Comparison of ENCODE assay signal across 22 cellular contexts in the genomic region with DNA sequence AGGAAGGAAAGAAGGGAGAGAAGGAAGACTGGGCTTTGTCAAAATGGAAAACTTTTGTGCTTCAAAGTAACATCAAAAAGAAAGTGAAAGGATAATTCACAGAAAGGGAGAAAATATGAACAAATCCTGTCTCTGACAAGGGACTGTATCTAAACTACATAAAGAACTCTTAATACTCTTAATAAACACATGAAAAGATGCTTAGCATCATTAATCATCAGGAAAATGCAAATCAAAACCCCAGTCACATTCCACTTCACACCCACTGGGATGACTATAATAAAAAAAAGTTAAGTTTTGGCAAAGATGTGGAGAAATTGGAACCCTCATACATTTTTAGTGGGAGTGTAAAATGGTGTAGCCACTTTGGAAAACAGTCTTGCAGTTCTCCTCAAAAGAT. TPM values are rescaled to one million over a fixed set of nuclear protein-coding genes. Genes with fewer than 3 reads are reported as not detected.
A peak's percentile ranks its signal among the peaks of the same experiment; 100 is the strongest.
DNase-seq lines count a peak whose midpoint lies in the region; ATAC-seq and TF ChIP-seq lines count a peak whose summit lies in the region.
"Had no signal": no experiment of that assay in that cellular context is flagged by ENCODE, and none has a peak within 500 bp of the region (broad histone marks: within the 10 kb centered on the region; RNA-seq: fewer than 3 reads in every experiment).

No MANE protein-coding gene starts in this region.

- POLR2A ChIA-PET in activated B cell treated with CpG ODN at 0.5 μM for 24 hours (lab: Charles Lee): no interaction called here

- no peak overlapping the region for H2BK120ac ChIP-seq in neuronal stem cell (ENCODE audit: low read depth, low read length)

- CTCF ChIA-PET in activated B cell treated with CpG ODN at 0.5 μM for 24 hours (lab: Charles Lee): interaction anchor here (1.3 kb wide), 1 partner anchor 9 kb away, joined by 5 read pairs; no protein-coding TSS in a partner anchor

- H3K9ac ChIP-seq in fibroblast of lung (ENCODE audit: insufficient read depth, low read length) (no peak overlapping the region), neuronal stem cell (ENCODE audit: low read depth, low read length, poor library complexity) (no peak overlapping the region)

- no peaks in the 10 kb centered on the region for H3K79me1 ChIP-seq in neuronal stem cell (ENCODE audit: low read depth, low read length)

- H3K9me3 ChIP-seq in fibroblast of lung (ENCODE audit: control insufficient read depth, insufficient read depth, low read depth, low read length) (no peaks in the 10 kb centered on the region), osteoblast (ENCODE audit: low read depth, low read length) (no peaks in the 10 kb centered on the region), vagina (no peaks in the 10 kb centered on the region), neuronal stem cell (replicated peaks in 1 of 2; ENCODE audit: control insufficient read depth in 2 of 2, insufficient read depth in 1 of 2, low read depth in 1 of 2, low read length in 2 of 2) (no peaks in the 10 kb centered on the region)
- H3K9me3 ChIP-seq: left ventricle myocardium inferior, SJSA1, tibial artery had no signal

- ATAC-seq in activated B cell treated with CpG ODN at 0.5 μM for 24 hours (ENCODE audit: low read depth) (no peak), HG02938 (IDR thresholded peaks at IDR 0.05; ENCODE audit: unreplicated experiment) (no peak)

- H3K18ac ChIP-seq in neuronal stem cell (ENCODE audit: low read length): no peak overlapping the region

- H3K4ac ChIP-seq in neuronal stem cell (ENCODE audit: low read length): no peak overlapping the region

- no peak overlapping the region for H3K4me2 ChIP-seq in fibroblast of lung (ENCODE audit: extremely low read depth, insufficient read depth, low read length)
- peak overlapping the region; percentile 26 for H3K4me2 ChIP-seq in osteoblast (ENCODE audit: insufficient read depth, low read length)
- no peak overlapping the region for H3K4me2 ChIP-seq in neuronal stem cell (ENCODE audit: insufficient read depth, low read length, poor library complexity, severe bottlenecking)
- H3K4me2 ChIP-seq: PC-9 had no signal

- H3K27me3 Mint-ChIP-seq in T-helper 2 cell treated with Interferon-gamma antibody and Interleukin-4, amounts not matched to agents 5 μg/mL and 100 μg/mL, for 36 hours (ENCODE audit: low read depth): no peaks in the 10 kb centered on the region
- no peaks in the 10 kb centered on the region for H3K27me3 Mint-ChIP-seq in activated B cell treated with CpG ODN at 0.5 μM for 24 hours
- H3K27me3 Mint-ChIP-seq: progenitor cell of endocrine pancreas had no signal

- H4K8ac ChIP-seq in neuronal stem cell (ENCODE audit: low read depth, low read length): no peak overlapping the region

- H3K36me3 Mint-ChIP-seq in T-helper 2 cell treated with Interferon-gamma antibody and Interleukin-4, amounts not matched to agents 5 μg/mL and 100 μg/mL, for 36 hours (ENCODE audit: low read depth): peaks cover 2% of the 10 kb centered on the region
- peaks cover 4% of the 10 kb centered on the region for H3K36me3 Mint-ChIP-seq in activated B cell treated with CpG ODN at 0.5 μM for 24 hours (ENCODE audit: low read depth)

- H4K91ac ChIP-seq in neuronal stem cell (ENCODE audit: low read depth, low read length, poor library complexity): no peak overlapping the region

- no peak overlapping the region for H2BK12ac ChIP-seq in neuronal stem cell (ENCODE audit: low read length)

- H2AK5ac ChIP-seq in neuronal stem cell (ENCODE audit: low read depth, low read length): no peak overlapping the region

- TF ChIP-seq POLR2A in vagina (IDR thresholded peaks at IDR 0.05): no peak

- no peak overlapping the region for H3K14ac ChIP-seq in neuronal stem cell (ENCODE audit: low read length)

- TF ChIP-seq CTCF in activated B cell treated with CpG ODN at 0.5 μM for 24 hours (IDR thresholded peaks at IDR 0.05) (no peak), fibroblast of lung (conservative IDR thresholded peaks at IDR 0.05 in 1 of 2, IDR thresholded peaks at IDR 0.05 in 1 of 2; ENCODE audit: low read depth in 1 of 2, low read length in 2 of 2) (no peak), osteoblast (IDR thresholded peaks at IDR 0.05; ENCODE audit: extremely low read depth, low read depth, low read length) (no peak), vagina (IDR thresholded peaks at IDR 0.05) (no peak)

- H2BK5ac ChIP-seq in neuronal stem cell (ENCODE audit: low read length): no peak overlapping the region

- H3K4me3 Mint-ChIP-seq in T-helper 2 cell treated with Interferon-gamma antibody and Interleukin-4, amounts not matched to agents 5 μg/mL and 100 μg/mL, for 36 hours: no peak overlapping the region
- H3K4me3 Mint-ChIP-seq in activated B cell treated with CpG ODN at 0.5 μM for 24 hours: no peak overlapping the region
- H3K4me3 Mint-ChIP-seq: activated naive CD4-positive, alpha-beta T cell treated with anti-CD3 and anti-CD28 coated beads for 36 hours had no signal

- H4K20me1 ChIP-seq in fibroblast of lung (ENCODE audit: control insufficient read depth, extremely low read depth, insufficient read depth, low read length): no peaks in the 10 kb centered on the region
- H4K20me1 ChIP-seq in osteoblast (ENCODE audit: insufficient read depth, low read length): no peaks in the 10 kb centered on the region

- no peaks in the 10 kb centered on the region for H3K4me1 ChIP-seq in fibroblast of lung (ENCODE audit: control insufficient read depth, extremely low read depth, insufficient read depth, low read length)
- H3K4me1 ChIP-seq in osteoblast (ENCODE audit: insufficient read depth, low read length): peaks cover 9% of the 10 kb centered on the region
- H3K4me1 ChIP-seq in vagina: peaks cover 8% of the 10 kb centered on the region
- peaks cover 0 to 1% of the 10 kb centered on the region in 2 donors for H3K4me1 ChIP-seq in neuronal stem cell (ENCODE audit: control insufficient read depth in 2 of 2, insufficient read depth in 1 of 2, low read depth in 1 of 2, low read length in 2 of 2)
- H3K4me1 ChIP-seq: left ventricle myocardium inferior, SJSA1 had no signal

- no peak overlapping the region for H2AFZ ChIP-seq in fibroblast of lung (ENCODE audit: low read length)
- no peak overlapping the region for H2AFZ ChIP-seq in osteoblast (ENCODE audit: low read length)
- no peak overlapping the region for H2AFZ ChIP-seq in neuronal stem cell (ENCODE audit: low read length)
- H2AFZ ChIP-seq: PC-9 had no signal

- no peak overlapping the region for H2BK15ac ChIP-seq in neuronal stem cell (ENCODE audit: low read length)

- no peak overlapping the region for H3K23ac ChIP-seq in neuronal stem cell (ENCODE audit: low read depth, low read length, poor library complexity)

- intact Hi-C loops in activated B cell treated with CpG ODN at 0.5 μM for 24 hours (cut with micrococcal nuclease) (no loop called here), vagina (cut with DNase I) (no loop called here)

- H3K27ac ChIP-seq in fibroblast of lung (ENCODE audit: insufficient read depth, low read length): no peak overlapping the region
- H3K27ac ChIP-seq in osteoblast (ENCODE audit: low read depth, low read length): no peak overlapping the region
- no peak overlapping the region for H3K27ac ChIP-seq in vagina
- no peak overlapping the region for H3K27ac ChIP-seq in neuronal stem cell (replicated peaks; ENCODE audit: low read length)
- H3K27ac ChIP-seq: 22Rv1, left ventricle myocardium inferior, PC-9, SJSA1 had no signal

- H3K4me3 ChIP-seq in fibroblast of lung (replicated peaks in 1 of 4; ENCODE audit: control extremely low read depth in 1 of 4, insufficient read depth in 1 of 4, low read depth in 3 of 4, low read length in 4 of 4) (no peak overlapping the region), osteoblast (ENCODE audit: insufficient read depth, low read length) (no peak overlapping the region), vagina (no peak overlapping the region), neuronal stem cell (ENCODE audit: low read length in 2 of 2) (no peak overlapping the region)
- H3K4me3 ChIP-seq: dorsolateral prefrontal cortex, left ventricle myocardium inferior, PC-9, SJSA1, tibial artery had no signal

- H3K79me2 ChIP-seq in fibroblast of lung (ENCODE audit: control insufficient read depth, insufficient read depth, low read length): no peaks in the 10 kb centered on the region
- H3K79me2 ChIP-seq in osteoblast (ENCODE audit: insufficient read depth, low read length): no peaks in the 10 kb centered on the region

- no peaks in the 10 kb centered on the region for H3K9me3 Mint-ChIP-seq in T-helper 2 cell treated with Interferon-gamma antibody and Interleukin-4, amounts not matched to agents 5 μg/mL and 100 μg/mL, for 36 hours
- H3K9me3 Mint-ChIP-seq in activated B cell treated with CpG ODN at 0.5 μM for 24 hours: no peaks in the 10 kb centered on the region
- H3K9me3 Mint-ChIP-seq: activated naive CD4-positive, alpha-beta T cell treated with anti-CD3 and anti-CD28 coated beads for 36 hours had no signal

- H3K4me1 Mint-ChIP-seq in T-helper 2 cell treated with Interferon-gamma antibody and Interleukin-4, amounts not matched to agents 5 μg/mL and 100 μg/mL, for 36 hours (ENCODE audit: low read depth): peaks cover 9% of the 10 kb centered on the region
- H3K4me1 Mint-ChIP-seq in activated B cell treated with CpG ODN at 0.5 μM for 24 hours: peaks cover 55% of the 10 kb centered on the region

- no peaks in the 10 kb centered on the region for H3K27me3 ChIP-seq in fibroblast of lung (ENCODE audit: control insufficient read depth, insufficient read depth, low read length)
- H3K27me3 ChIP-seq in osteoblast (ENCODE audit: insufficient read depth, low read length): no peaks in the 10 kb centered on the region
- H3K27me3 ChIP-seq in vagina: no peaks in the 10 kb centered on the region
- no peaks in the 10 kb centered on the region for H3K27me3 ChIP-seq in neuronal stem cell (ENCODE audit: control insufficient read depth in 3 of 3, insufficient read depth in 3 of 3, low read depth in 1 of 3, low read length in 3 of 3)
- H3K27me3 ChIP-seq: dorsolateral prefrontal cortex, SJSA1, tibial artery had no signal

- H3K36me3 ChIP-seq in fibroblast of lung (ENCODE audit: control insufficient read depth, insufficient read depth, low read length): no peaks in the 10 kb centered on the region
- H3K36me3 ChIP-seq in osteoblast (ENCODE audit: insufficient read depth, low read length): no peaks in the 10 kb centered on the region
- no peaks in the 10 kb centered on the region for H3K36me3 ChIP-seq in vagina
- H3K36me3 ChIP-seq in neuronal stem cell (replicated peaks in 1 of 2; ENCODE audit: control insufficient read depth in 2 of 2, insufficient read depth in 2 of 2, low read length in 2 of 2): no peaks in the 10 kb centered on the region
- H3K36me3 ChIP-seq: left ventricle myocardium inferior, SJSA1, tibial artery had no signal

- DNase-seq in T-helper 2 cell treated with Interferon-gamma antibody and Interleukin-4, amounts not matched to agents 5 μg/mL and 100 μg/mL, for 36 hours (ENCODE audit: low spot score): no peak
- DNase-seq in T-helper 2 cell (no peak), activated B cell treated with CpG ODN at 0.5 μM for 24 hours (no peak), fibroblast of lung (ENCODE audit: low read depth in 2 of 2) (peak; percentile 17 to 82), osteoblast (ENCODE audit: insufficient read length, low spot score, missing footprints) (peak; percentile 82), vagina (ENCODE audit: extremely low spot score in 2 of 2) (no peak), neuronal stem cell (ENCODE audit: low spot score) (no peak)
- DNase-seq: activated CD4-positive, CD25-positive, alpha-beta regulatory T cell; activated CD8-positive, alpha-beta memory T cell treated with anti-CD3 and anti-CD28 coated beads, Interleukin-2, amount 50 U/mL, for 4 hours; activated naive CD4-positive, alpha-beta T cell treated with anti-CD3 and anti-CD28 coated beads for 36 hours; dorsolateral prefrontal cortex; GF-D8; glutamatergic neuron; left ventricle myocardium inferior; NCI-H1436; NCI-H748 treated with DMSO at 0.1 percent for 48 hours; PC-9 had no signal

- peak overlapping the region; percentile 55 for H3K27ac Mint-ChIP-seq in T-helper 2 cell treated with Interferon-gamma antibody and Interleukin-4, amounts not matched to agents 5 μg/mL and 100 μg/mL, for 36 hours
- peak overlapping the region; percentile 78 for H3K27ac Mint-ChIP-seq in activated B cell treated with CpG ODN at 0.5 μM for 24 hours
- H3K27ac Mint-ChIP-seq: activated naive CD4-positive, alpha-beta T cell treated with anti-CD3 and anti-CD28 coated beads for 36 hours; progenitor cell of endocrine pancreas had no signal

RNA-seq across cellular contexts. Expression of a gene that starts 11.8 kb away (rescaled TPM):
- total RNA-seq in activated B cell treated with CpG ODN at 0.5 μM for 24 hours (56.7 and 62.1 TPM in 2 replicates), fibroblast of lung (11.6 and 16.7 TPM in 2 replicates), osteoblast (14.7 and 15.6 TPM in 2 replicates), vagina (206 TPM)
- 26.7 and 29.6 TPM in 2 replicates for polyA plus RNA-seq in fibroblast of lung
- 84.1 and 85.5 TPM in 2 replicates for polyA plus RNA-seq in fibroblast of lung (2012)
- 6.7 and 10.0 TPM in 2 replicates for polyA minus RNA-seq in fibroblast of lung (ENCODE audit: low replicate concordance)
- 39.5 TPM for polyA plus RNA-seq in neuronal stem cell (2013, experiment 1 of 2)
- 40.0 TPM for polyA plus RNA-seq in neuronal stem cell (2013, experiment 2 of 2)

Comparison
In these comparisons a context has a peak if more than half of its experiments do, and no peak if none do; other contexts are left out.
1. DNase-seq: peak in fibroblast of lung (2 of 2) and osteoblast (single experiment); none in T-helper 2 cell treated with Interferon-gamma antibody and Interleukin-4, amounts not matched to agents 5 μg/mL and 100 μg/mL, for 36 hours (single experiment), T-helper 2 cell (0 of 5), activated B cell treated with CpG ODN at 0.5 μM for 24 hours (single experiment), vagina (0 of 2) and neuronal stem cell (single experiment).